In the genomic region with DNA sequence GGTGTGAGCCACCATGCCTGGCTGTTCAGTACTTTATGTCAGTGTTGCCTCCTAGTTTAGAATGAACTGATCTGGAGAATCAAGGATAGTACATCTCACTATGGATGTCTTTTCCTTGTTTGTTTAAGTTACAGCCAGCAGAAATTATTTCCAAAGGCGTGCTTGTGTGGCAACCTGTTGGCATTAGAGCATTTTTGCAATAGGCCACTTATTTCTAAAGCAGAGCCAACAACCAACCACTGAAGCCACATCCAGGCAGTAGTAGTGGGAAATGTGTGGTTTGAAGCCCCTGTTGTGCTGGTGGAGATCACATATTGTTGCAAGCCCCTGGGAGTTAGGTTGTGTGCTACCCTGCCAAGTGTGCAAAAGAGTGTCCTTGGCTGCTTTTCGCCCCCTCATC, we compare ENCODE assay signal across 17 cellular contexts. TPM values are rescaled to one million over a fixed set of nuclear protein-coding genes. Genes with fewer than 3 reads are reported as not detected.
DNase-seq lines count a peak whose midpoint lies in the region; ATAC-seq and TF ChIP-seq lines count a peak whose summit lies in the region.
"Had no signal": no experiment of that assay in that cellular context is flagged by ENCODE, and none has a peak within 500 bp of the region (broad histone marks: within the 10 kb centered on the region; RNA-seq: fewer than 3 reads in every experiment).

No MANE protein-coding gene starts in this region.

- H4K20me1 ChIP-seq in BLaER1 treated with 17β-estradiol and CSF1 and Interleukin-3, amounts not matched to agents 10 nM and 100 nM: peaks cover 54 to 79% (median 72%) of the 10 kb centered on the region in 11 experiments; a peak in 21 of 22 replicates

- peak overlapping the region; percentile 97 for H3K4ac ChIP-seq in trophoblast cell (ENCODE audit: low read depth, low read length)

- peak overlapping the region in 2 of 11 experiments; percentile 1 to 11; a peak in 1 of 22 replicates for H3K27ac ChIP-seq in BLaER1 treated with 17β-estradiol and CSF1 and Interleukin-3, amounts not matched to agents 10 nM and 100 nM
- H3K27ac ChIP-seq in Panc1 (ENCODE audit: low read length) (peak overlapping the region; percentile 77), esophagus muscularis mucosa (replicated peaks in 1 of 4) (peak overlapping the region; percentile 69 to 98 (median 96)), trophoblast cell (ENCODE audit: low read depth, low read length) (no peak overlapping the region), right atrium auricular region (no peak overlapping the region)
- H3K27ac ChIP-seq: pancreas had no signal

- no peak overlapping the region for H2BK120ac ChIP-seq in trophoblast cell (ENCODE audit: insufficient read depth, low read length, poor library complexity)

- POLR2A ChIA-PET in Panc1 (lab: Charles Lee): interaction anchor here (0.6 to 0.7 kb wide), 2 partner anchors 10 to 189 kb away, joined by 6 read pairs; no protein-coding TSS in a partner anchor

- H2BK12ac ChIP-seq in trophoblast cell (ENCODE audit: low read length): peak overlapping the region; percentile 24

- 74% methylated on average over 2 of the region's 2 CpGs for WGBS in esophagus muscularis mucosa
- no CpG with 5 or more reads among the region's 2 CpGs for WGBS in trophoblast cell (ENCODE audit: extremely low coverage, insufficient coverage, insufficient read length)

- H2BK5ac ChIP-seq in trophoblast cell (ENCODE audit: low read depth, low read length, poor library complexity): peak overlapping the region; percentile 18

- no peak overlapping the region for H3K23ac ChIP-seq in trophoblast cell (ENCODE audit: low read length)

- BruUV-seq in Panc1 (replicated peaks; lab: Mats Ljungman, UMichigan): no TSS peak

- peaks cover 0 to 5% (median 0%) of the 10 kb centered on the region in 11 experiments; a peak in 1 of 22 replicates for H3K9me3 ChIP-seq in BLaER1 treated with 17β-estradiol and CSF1 and Interleukin-3, amounts not matched to agents 10 nM and 100 nM (replicated peaks in 1 of 11)
- H3K9me3 ChIP-seq in Panc1 (ENCODE audit: control insufficient read depth, insufficient read depth, low read depth, low read length) (no peaks in the 10 kb centered on the region), esophagus muscularis mucosa (no peaks in the 10 kb centered on the region), trophoblast cell (ENCODE audit: insufficient read depth, low read depth, low read length) (no peaks in the 10 kb centered on the region), right atrium auricular region (no peaks in the 10 kb centered on the region)
- H3K9me3 ChIP-seq: MG63, pancreas, uterus had no signal

- TF ChIP-seq CTCF in Panc1 (IDR thresholded peaks at IDR 0.05) (no peak), esophagus muscularis mucosa (IDR thresholded peaks at IDR 0.05) (no peak), right atrium auricular region (IDR thresholded peaks at IDR 0.05) (no peak)

- TF ChIP-seq POLR2A in esophagus muscularis mucosa (IDR thresholded peaks at IDR 0.05; ENCODE audit: low read depth): no peak

- in situ Hi-C loops in Panc1 (cut with HindIII; ENCODE audit: low pct_unique_long_range_greater_than_20kb, low sequenced_read_pairs): no loop called here

- H3K4me2 ChIP-seq in BLaER1 treated with 17β-estradiol and CSF1 and Interleukin-3, amounts not matched to agents 10 nM and 100 nM: peak overlapping the region; percentile 82 to 95 (median 92)
- peak overlapping the region; percentile 25 for H3K4me2 ChIP-seq in trophoblast cell (ENCODE audit: low read length)

- H2AK5ac ChIP-seq in trophoblast cell (ENCODE audit: low read length): peak overlapping the region; percentile 14

- no peak overlapping the region for H3K4me3 ChIP-seq in BLaER1 treated with 17β-estradiol and CSF1 and Interleukin-3, amounts not matched to agents 10 nM and 100 nM
- H3K4me3 ChIP-seq in Panc1 (ENCODE audit: low read depth in 2 of 2, low read length in 2 of 2): 0 out of 4 replicates have a peak overlapping the region, but pooled peaks of 1 of the 2 experiments have one; percentile 1
- peak overlapping the region in 2 of 4 donors; percentile 3 to 90 for H3K4me3 ChIP-seq in esophagus muscularis mucosa
- no peak overlapping the region for H3K4me3 ChIP-seq in trophoblast cell (ENCODE audit: low read depth, low read length)
- H3K4me3 ChIP-seq in right atrium auricular region: no peak overlapping the region
- H3K4me3 ChIP-seq: MG63, pancreas, uterus had no signal

- H3K4me1 ChIP-seq in BLaER1 treated with 17β-estradiol and CSF1 and Interleukin-3, amounts not matched to agents 10 nM and 100 nM: peaks cover 29 to 42% (median 38%) of the 10 kb centered on the region in 10 experiments
- H3K4me1 ChIP-seq in Panc1 (ENCODE audit: control insufficient read depth, insufficient read depth, low read length) (peaks cover 39% of the 10 kb centered on the region), esophagus muscularis mucosa (peaks cover 38 to 68% (median 62%) of the 10 kb centered on the region in 4 donors), trophoblast cell (ENCODE audit: control insufficient read depth in 1 of 2, insufficient read depth in 2 of 2, low read length in 2 of 2) (peaks cover 7 to 14% of the 10 kb centered on the region in 2 experiments), right atrium auricular region (peaks cover 0 to 42% of the 10 kb centered on the region in 2 donors)

- H3K36me3 ChIP-seq in BLaER1 treated with 17β-estradiol and CSF1 and Interleukin-3, amounts not matched to agents 10 nM and 100 nM: peaks cover 0 to 14% (median 6%) of the 10 kb centered on the region in 11 experiments; a peak in 5 of 22 replicates
- H3K36me3 ChIP-seq in Panc1 (ENCODE audit: control insufficient read depth, insufficient read depth, low read length) (peaks cover 2% of the 10 kb centered on the region; the same call in 1 of the 2 replicates), esophagus muscularis mucosa (no peaks in the 10 kb centered on the region), trophoblast cell (ENCODE audit: control insufficient read depth in 1 of 2, insufficient read depth in 2 of 2, low read length in 2 of 2) (peaks cover 0 to 5% of the 10 kb centered on the region in 2 experiments), right atrium auricular region (no peaks in the 10 kb centered on the region)
- H3K36me3 ChIP-seq: MG63, pancreas, uterus had no signal

- ATAC-seq in Panc1: no peak
- ATAC-seq: pancreas; stimulated activated naive B cell treated with anti-CD40 and anti-IgM and Interleukin-4, amounts not matched to agents 10 μg/mL and 1 μg/mL and 100 μg/mL, for 72 hours had no signal

- no peak for DNase-seq in Panc1 (ENCODE audit: low read depth, low spot score)
- DNase-seq in esophagus muscularis mucosa (ENCODE audit: extremely low spot score): no peak
- DNase-seq in trophoblast cell: no peak
- no peak for DNase-seq in NCI-H146 (lab: John Stamatoyannopoulos, UW)
- no peak for DNase-seq in right atrium auricular region (ENCODE audit: low spot score)
- DNase-seq in AG08395 (ENCODE audit: low spot score): no peak
- no peak for DNase-seq in HT-29 (ENCODE audit: low spot score)
- DNase-seq: ACHN; activated naive CD8-positive, alpha-beta T cell treated with anti-CD3 and anti-CD28 coated beads, Interleukin-2, amount 10 ng/mL, durations not matched to agents 7 days and 5 days; caudate nucleus; effector CD8-positive, alpha-beta T cell; MG63; NCI-H2107; pancreas; stimulated activated naive B cell treated with anti-CD40 and anti-IgM and Interleukin-4, amounts not matched to agents 10 μg/mL and 1 μg/mL and 100 μg/mL, for 72 hours; uterus had no signal

- H2AFZ ChIP-seq in trophoblast cell (ENCODE audit: insufficient read depth, low read length, poor library complexity): no peak overlapping the region

- peaks cover 46% of the 10 kb centered on the region for H3K79me2 ChIP-seq in trophoblast cell (ENCODE audit: control insufficient read depth, insufficient read depth, low read length, poor library complexity)

- H3K27me3 ChIP-seq in BLaER1 treated with 17β-estradiol and CSF1 and Interleukin-3, amounts not matched to agents 10 nM and 100 nM: no peaks in the 10 kb centered on the region
- no peaks in the 10 kb centered on the region for H3K27me3 ChIP-seq in Panc1 (ENCODE audit: control insufficient read depth, insufficient read depth, low read length)
- H3K27me3 ChIP-seq in esophagus muscularis mucosa: no peaks in the 10 kb centered on the region
- no peaks in the 10 kb centered on the region for H3K27me3 ChIP-seq in trophoblast cell (ENCODE audit: insufficient read depth, low read length)
- no peaks in the 10 kb centered on the region for H3K27me3 ChIP-seq in right atrium auricular region
- H3K27me3 ChIP-seq: MG63, pancreas, uterus had no signal

- TF ChIP-seq EP300 in esophagus muscularis mucosa (IDR thresholded peaks at IDR 0.05): no peak

- H4K12ac ChIP-seq in trophoblast cell (ENCODE audit: low read depth, low read length): no peak overlapping the region

- peak overlapping the region; percentile 48 for H3K14ac ChIP-seq in trophoblast cell (ENCODE audit: low read length)

- H4K8ac ChIP-seq in trophoblast cell (ENCODE audit: low read depth, low read length): no peak overlapping the region

- CTCF ChIA-PET in Panc1 (lab: Charles Lee): no interaction called here

- intact Hi-C loops in Panc1 (cut with micrococcal nuclease; ENCODE audit: unreplicated experiment): no loop called here
- intact Hi-C loops in esophagus muscularis mucosa (cut with DNase I): loop anchor here (5.0 to 10.0 kb wide), 3 partner anchors 43 to 505 kb away; a partner anchor contains a TSS

- no peak overlapping the region; a peak in 1 of 22 replicates for H3K9ac ChIP-seq in BLaER1 treated with 17β-estradiol and CSF1 and Interleukin-3, amounts not matched to agents 10 nM and 100 nM
- no peak overlapping the region for H3K9ac ChIP-seq in trophoblast cell (ENCODE audit: low read length)

- peak overlapping the region; percentile 35 for H3K18ac ChIP-seq in trophoblast cell (ENCODE audit: low read length)

- H4K91ac ChIP-seq in trophoblast cell (ENCODE audit: low read depth, low read length): peak overlapping the region; percentile 28

- peaks cover 23% of the 10 kb centered on the region for H3K79me1 ChIP-seq in trophoblast cell (ENCODE audit: low read length)

RNA-seq across cellular contexts. Expression of a gene that starts 3.7 kb away (rescaled TPM):
- total RNA-seq in Panc1 (2021; ENCODE audit: unreplicated experiment) (120 TPM), esophagus muscularis mucosa (100 to 1,000 TPM; 141 to 208 (median 166) TPM), right atrium auricular region (10 to 100 TPM; 48.1 to 49.5 TPM)
- polyA plus RNA-seq in Panc1 (2012; ENCODE audit: insufficient read length): 63.7 TPM
- 83.5 and 86.6 TPM in 2 replicates for polyA plus RNA-seq in trophoblast cell (2013)
- total RNA-seq in HT-29 (2014; rRNA removed; shearing (Covaris generic)): 28.3 and 30.5 TPM in 2 replicates

Comparison
In these comparisons a context has a peak if more than half of its experiments do, and no peak if none do; other contexts are left out.
1. H3K27ac ChIP-seq: peak in Panc1 (single experiment) and esophagus muscularis mucosa (4 of 4); none in trophoblast cell (single experiment) and right atrium auricular region (0 of 2).